In the genomic region with DNA sequence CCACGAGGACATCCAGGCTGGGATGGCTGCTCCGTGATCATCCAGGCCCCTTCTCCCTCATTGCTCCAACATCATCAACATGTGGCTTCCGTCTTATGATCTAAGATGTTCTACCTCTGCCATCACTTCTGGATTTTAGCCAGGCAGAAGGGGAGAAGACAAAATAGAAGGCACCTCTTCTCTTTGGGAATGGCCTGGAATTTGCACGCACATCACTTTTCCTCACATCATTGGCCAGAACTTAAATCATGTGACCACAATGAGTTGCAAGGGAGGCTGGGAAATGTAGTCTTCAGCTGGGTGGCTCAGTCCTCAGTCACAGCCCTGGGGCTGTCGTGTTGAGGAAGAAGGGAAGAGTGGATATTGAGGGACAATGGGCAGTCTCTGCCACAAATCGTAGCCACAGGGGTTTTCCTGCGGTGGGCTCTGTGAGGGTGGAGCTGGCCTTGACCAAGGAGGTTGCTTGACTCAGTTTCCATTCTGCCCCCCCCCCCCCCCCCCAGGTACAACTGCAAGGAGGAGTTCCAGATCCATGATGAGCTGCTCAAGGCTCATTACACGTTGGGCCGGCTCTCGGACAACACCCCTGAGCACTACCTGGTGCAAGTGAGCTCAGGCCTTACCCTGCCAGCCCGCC, we compare ENCODE assay signal across 2 cellular contexts.
TF ChIP-seq lines count a peak whose summit lies in the region.

No MANE protein-coding gene starts in this region.

TF ChIP-seq in GM12878, 131 proteins besides CTCF, POLR2A, EP300 and RAD21:
- TF ChIP-seq RAD51 (IDR thresholded peaks at IDR 0.05) (peak; percentile 69; the same call in 1 of the 2 replicates), MXI1 (IDR thresholded peaks at IDR 0.05; ENCODE audit: low read depth, low read length) (no peak), HCFC1 (IDR thresholded peaks at IDR 0.05; ENCODE audit: low read length) (peak; percentile 80), USF1 (IDR thresholded peaks at IDR 0.05; ENCODE audit: borderline replicate concordance, extremely low read length, insufficient read depth, low read depth, low read length) (peak; percentile 67), E2F4 (IDR thresholded peaks at IDR 0.05; ENCODE audit: low read depth, low read length) (no peak), IKZF1 (conservative IDR thresholded peaks at IDR 0.05) (0 out of 2 replicates have a peak, but pooled peaks have one; percentile 18), CREB1 (IDR thresholded peaks at IDR 0.05; ENCODE audit: low read depth) (0 out of 2 replicates have a peak, but pooled peaks have one; percentile 36), USF2 (IDR thresholded peaks at IDR 0.05; ENCODE audit: borderline replicate concordance, low read depth, low read length) (peak; percentile 13), SIX5 (IDR thresholded peaks at IDR 0.05; ENCODE audit: low read depth, low read length, severe bottlenecking) (peak; percentile 79), ZBTB4 (CRISPR knock-in tag; IDR thresholded peaks at IDR 0.05) (no peak)
- TF ChIP-seq, protein P1, sequence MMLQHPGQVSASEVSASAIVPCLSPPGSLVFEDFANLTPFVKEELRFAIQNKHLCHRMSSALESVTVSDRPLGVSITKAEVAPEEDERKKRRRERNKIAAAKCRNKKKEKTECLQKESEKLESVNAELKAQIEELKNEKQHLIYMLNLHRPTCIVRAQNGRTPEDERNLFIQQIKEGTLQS (IDR thresholded peaks at IDR 0.05; ENCODE audit: borderline replicate concordance, extremely low read depth, low read depth, low read length) = peak; percentile 58; the same call in 1 of the 2 replicates

TF ChIP-seq in HepG2, 621 proteins besides CTCF, POLR2A, EP300 and RAD21:
- TF ChIP-seq ARNT2 (CRISPR knock-in tag; IDR thresholded peaks at IDR 0.05; ENCODE audit: low read depth) = no peak
- no peak for TF ChIP-seq NR2F2 (IDR thresholded peaks at IDR 0.05; ENCODE audit: borderline replicate concordance, low read depth)
- TF ChIP-seq, protein P2, sequence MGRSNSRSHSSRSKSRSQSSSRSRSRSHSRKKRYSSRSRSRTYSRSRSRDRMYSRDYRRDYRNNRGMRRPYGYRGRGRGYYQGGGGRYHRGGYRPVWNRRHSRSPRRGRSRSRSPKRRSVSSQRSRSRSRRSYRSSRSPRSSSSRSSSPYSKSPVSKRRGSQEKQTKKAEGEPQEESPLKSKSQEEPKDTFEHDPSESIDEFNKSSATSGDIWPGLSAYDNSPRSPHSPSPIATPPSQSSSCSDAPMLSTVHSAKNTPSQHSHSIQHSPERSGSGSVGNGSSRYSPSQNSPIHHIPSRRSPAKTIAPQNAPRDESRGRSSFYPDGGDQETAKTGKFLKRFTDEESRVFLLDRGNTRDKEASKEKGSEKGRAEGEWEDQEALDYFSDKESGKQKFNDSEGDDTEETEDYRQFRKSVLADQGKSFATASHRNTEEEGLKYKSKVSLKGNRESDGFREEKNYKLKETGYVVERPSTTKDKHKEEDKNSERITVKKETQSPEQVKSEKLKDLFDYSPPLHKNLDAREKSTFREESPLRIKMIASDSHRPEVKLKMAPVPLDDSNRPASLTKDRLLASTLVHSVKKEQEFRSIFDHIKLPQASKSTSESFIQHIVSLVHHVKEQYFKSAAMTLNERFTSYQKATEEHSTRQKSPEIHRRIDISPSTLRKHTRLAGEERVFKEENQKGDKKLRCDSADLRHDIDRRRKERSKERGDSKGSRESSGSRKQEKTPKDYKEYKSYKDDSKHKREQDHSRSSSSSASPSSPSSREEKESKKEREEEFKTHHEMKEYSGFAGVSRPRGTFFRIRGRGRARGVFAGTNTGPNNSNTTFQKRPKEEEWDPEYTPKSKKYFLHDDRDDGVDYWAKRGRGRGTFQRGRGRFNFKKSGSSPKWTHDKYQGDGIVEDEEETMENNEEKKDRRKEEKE (IDR thresholded peaks at IDR 0.05) = no peak
- TF ChIP-seq, protein P3, sequence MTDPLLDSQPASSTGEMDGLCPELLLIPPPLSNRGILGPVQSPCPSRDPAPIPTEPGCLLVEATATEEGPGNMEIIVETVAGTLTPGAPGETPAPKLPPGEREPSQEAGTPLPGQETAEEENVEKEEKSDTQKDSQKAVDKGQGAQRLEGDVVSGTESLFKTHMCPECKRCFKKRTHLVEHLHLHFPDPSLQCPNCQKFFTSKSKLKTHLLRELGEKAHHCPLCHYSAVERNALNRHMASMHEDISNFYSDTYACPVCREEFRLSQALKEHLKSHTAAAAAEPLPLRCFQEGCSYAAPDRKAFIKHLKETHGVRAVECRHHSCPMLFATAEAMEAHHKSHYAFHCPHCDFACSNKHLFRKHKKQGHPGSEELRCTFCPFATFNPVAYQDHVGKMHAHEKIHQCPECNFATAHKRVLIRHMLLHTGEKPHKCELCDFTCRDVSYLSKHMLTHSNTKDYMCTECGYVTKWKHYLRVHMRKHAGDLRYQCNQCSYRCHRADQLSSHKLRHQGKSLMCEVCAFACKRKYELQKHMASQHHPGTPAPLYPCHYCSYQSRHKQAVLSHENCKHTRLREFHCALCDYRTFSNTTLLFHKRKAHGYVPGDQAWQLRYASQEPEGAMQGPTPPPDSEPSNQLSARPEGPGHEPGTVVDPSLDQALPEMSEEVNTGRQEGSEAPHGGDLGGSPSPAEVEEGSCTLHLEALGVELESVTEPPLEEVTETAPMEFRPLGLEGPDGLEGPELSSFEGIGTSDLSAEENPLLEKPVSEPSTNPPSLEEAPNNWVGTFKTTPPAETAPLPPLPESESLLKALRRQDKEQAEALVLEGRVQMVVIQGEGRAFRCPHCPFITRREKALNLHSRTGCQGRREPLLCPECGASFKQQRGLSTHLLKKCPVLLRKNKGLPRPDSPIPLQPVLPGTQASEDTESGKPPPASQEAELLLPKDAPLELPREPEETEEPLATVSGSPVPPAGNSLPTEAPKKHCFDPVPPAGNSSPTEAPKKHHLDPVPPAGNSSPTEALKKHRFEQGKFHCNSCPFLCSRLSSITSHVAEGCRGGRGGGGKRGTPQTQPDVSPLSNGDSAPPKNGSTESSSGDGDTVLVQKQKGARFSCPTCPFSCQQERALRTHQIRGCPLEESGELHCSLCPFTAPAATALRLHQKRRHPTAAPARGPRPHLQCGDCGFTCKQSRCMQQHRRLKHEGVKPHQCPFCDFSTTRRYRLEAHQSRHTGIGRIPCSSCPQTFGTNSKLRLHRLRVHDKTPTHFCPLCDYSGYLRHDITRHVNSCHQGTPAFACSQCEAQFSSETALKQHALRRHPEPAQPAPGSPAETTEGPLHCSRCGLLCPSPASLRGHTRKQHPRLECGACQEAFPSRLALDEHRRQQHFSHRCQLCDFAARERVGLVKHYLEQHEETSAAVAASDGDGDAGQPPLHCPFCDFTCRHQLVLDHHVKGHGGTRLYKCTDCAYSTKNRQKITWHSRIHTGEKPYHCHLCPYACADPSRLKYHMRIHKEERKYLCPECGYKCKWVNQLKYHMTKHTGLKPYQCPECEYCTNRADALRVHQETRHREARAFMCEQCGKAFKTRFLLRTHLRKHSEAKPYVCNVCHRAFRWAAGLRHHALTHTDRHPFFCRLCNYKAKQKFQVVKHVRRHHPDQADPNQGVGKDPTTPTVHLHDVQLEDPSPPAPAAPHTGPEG (CRISPR knock-in tag; IDR thresholded peaks at IDR 0.05) = no peak
- TF ChIP-seq BRCA1 (CRISPR knock-in tag; IDR thresholded peaks at IDR 0.05) = no peak
- TF ChIP-seq CREM (IDR thresholded peaks at IDR 0.05) = peak; percentile 22; the same call in 1 of the 2 replicates
- no peak for TF ChIP-seq CREM (CRISPR knock-in tag; IDR thresholded peaks at IDR 0.05)
- TF ChIP-seq EZH2 (conservative IDR thresholded peaks at IDR 0.05; ENCODE audit: low read depth, low read length) = no peak
- no peak for TF ChIP-seq CERS6 (CRISPR knock-in tag; IDR thresholded peaks at IDR 0.05)
- TF ChIP-seq NFYC (CRISPR knock-in tag; IDR thresholded peaks at IDR 0.05) = peak; percentile 79
- TF ChIP-seq ZNF577 (CRISPR knock-in tag; IDR thresholded peaks at IDR 0.05; ENCODE audit: borderline replicate concordance, low read depth) = no peak
- peak; percentile 19 to 51; a peak in 3 of 4 replicates for TF ChIP-seq MAFK (conservative IDR thresholded peaks at IDR 0.05 in 1 of 2, IDR thresholded peaks at IDR 0.05 in 1 of 2; ENCODE audit: low read length in 2 of 2)
- TF ChIP-seq ADNP (CRISPR knock-in tag; IDR thresholded peaks at IDR 0.05) = no peak
- TF ChIP-seq ZFP90 (CRISPR knock-in tag; IDR thresholded peaks at IDR 0.05; ENCODE audit: borderline replicate concordance) = no peak
- no peak for TF ChIP-seq ZBTB8A (CRISPR knock-in tag; IDR thresholded peaks at IDR 0.05; ENCODE audit: borderline replicate concordance, low read depth)
- no peak for TF ChIP-seq ELF3 (CRISPR knock-in tag; IDR thresholded peaks at IDR 0.05)
- TF ChIP-seq SOX5 (CRISPR knock-in tag; IDR thresholded peaks at IDR 0.05; ENCODE audit: borderline replicate concordance) = no peak
- no peak for TF ChIP-seq CENPBD1 (CRISPR knock-in tag; IDR thresholded peaks at IDR 0.05; ENCODE audit: borderline replicate concordance, low read depth)
- peak; percentile 90 for TF ChIP-seq ZNF143 (CRISPR knock-in tag; IDR thresholded peaks at IDR 0.05)
- no peak for TF ChIP-seq ZNF607 (CRISPR knock-in tag; IDR thresholded peaks at IDR 0.05; ENCODE audit: borderline replicate concordance)
- no peak for TF ChIP-seq HNF4G (IDR thresholded peaks at IDR 0.05; ENCODE audit: borderline replicate concordance, low read depth, low read length)
- TF ChIP-seq HNF4G (CRISPR knock-in tag; IDR thresholded peaks at IDR 0.05; ENCODE audit: borderline replicate concordance, low read depth) = no peak
- peak; percentile 18; the same call in 1 of the 2 replicates for TF ChIP-seq ZFY (CRISPR knock-in tag; IDR thresholded peaks at IDR 0.05)
- TF ChIP-seq RNF2 (conservative IDR thresholded peaks at IDR 0.05; ENCODE audit: low read depth) = no peak
- peak; percentile 54 for TF ChIP-seq USF2 (IDR thresholded peaks at IDR 0.05; ENCODE audit: low read depth, low read length)
- TF ChIP-seq USF2 (CRISPR knock-in tag; IDR thresholded peaks at IDR 0.05; ENCODE audit: borderline replicate concordance) = peak; percentile 79; the same call in 1 of the 2 replicates
- no peak for TF ChIP-seq ZNF841 (CRISPR knock-in tag; IDR thresholded peaks at IDR 0.05; ENCODE audit: borderline replicate concordance)
- peak; percentile 97 for TF ChIP-seq THAP11 (CRISPR knock-in tag; IDR thresholded peaks at IDR 0.05)
- TF ChIP-seq HCFC1 (IDR thresholded peaks at IDR 0.05; ENCODE audit: low read depth, low read length) = peak; percentile 69
- TF ChIP-seq NFYB (CRISPR knock-in tag; IDR thresholded peaks at IDR 0.05) = peak; percentile 65
- peak; percentile 34; the same call in 1 of the 2 replicates for TF ChIP-seq SUZ12 (IDR thresholded peaks at IDR 0.05; ENCODE audit: low read depth, low read length)
- TF ChIP-seq DRAP1 (CRISPR knock-in tag; IDR thresholded peaks at IDR 0.05) = no peak
- TF ChIP-seq ZNF510 (CRISPR knock-in tag; IDR thresholded peaks at IDR 0.05; ENCODE audit: low read depth) = no peak
